8 cellular contexts compared by ENCODE assay signal in the genomic region with DNA sequence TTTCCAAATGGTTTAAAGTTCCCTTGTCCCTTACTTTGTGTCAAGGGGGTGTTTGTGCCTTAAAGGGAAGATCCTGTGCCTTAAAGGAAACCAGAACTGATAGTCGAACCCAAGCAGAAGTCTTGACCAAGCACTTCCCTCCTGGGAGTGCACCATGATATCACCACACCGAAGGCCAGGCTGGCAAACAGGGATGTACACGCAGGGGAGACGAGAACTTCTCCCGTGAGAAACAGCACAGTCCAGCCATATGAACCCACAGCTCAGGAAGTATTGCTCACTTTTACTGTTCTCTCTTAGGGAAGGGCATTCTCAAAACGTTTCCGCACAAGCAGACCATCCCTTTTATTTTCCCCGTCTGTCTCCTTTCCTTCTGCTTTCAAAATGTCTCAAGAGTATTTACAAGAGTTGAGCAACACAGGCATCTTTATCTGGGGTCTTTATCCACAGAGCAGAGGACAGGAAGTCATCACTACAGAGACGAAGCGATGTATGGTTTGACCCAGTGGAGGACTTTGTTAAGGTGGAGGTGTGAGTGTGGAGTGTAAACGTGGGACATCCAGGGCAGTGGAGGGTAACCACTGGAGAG. TPM values are rescaled to one million over a fixed set of nuclear protein-coding genes. Genes with fewer than 3 reads are reported as not detected.
A peak's percentile ranks its signal among the peaks of the same experiment; 100 is the strongest.
DNase-seq lines count a peak whose midpoint lies in the region; ATAC-seq and TF ChIP-seq lines count a peak whose summit lies in the region.

No MANE protein-coding gene starts in this region.

- TF ChIP-seq POLR2A in GM18951 (IDR thresholded peaks at IDR 0.05; ENCODE audit: extremely low read depth, insufficient read depth, insufficient read length) = peak; percentile 17
- no peak for TF ChIP-seq POLR2A in prostate gland (IDR thresholded peaks at IDR 0.05)

- 47 to 59% methylated on average over 11 of the region's 11 CpGs for WGBS in esophagus, 2 donors
- 62% methylated on average over 11 of the region's 11 CpGs for WGBS in prostate gland

- H3K9me3 ChIP-seq in SJSA1 (replicated peaks) (no peaks in the 10 kb centered on the region), esophagus (ENCODE audit: control insufficient read depth in 2 of 2, insufficient read depth in 1 of 2, low read depth in 1 of 2, low read length in 1 of 2) (no peaks in the 10 kb centered on the region), prostate gland (no peaks in the 10 kb centered on the region)

- no peak for ATAC-seq in HG02885 (IDR thresholded peaks at IDR 0.05; ENCODE audit: poor library complexity, unreplicated experiment)

- H3K36me3 ChIP-seq in SJSA1 (no peaks in the 10 kb centered on the region), esophagus (ENCODE audit: control insufficient read depth in 2 of 2, insufficient read depth in 2 of 2, low read length in 1 of 2) (no peaks in the 10 kb centered on the region), prostate gland (no peaks in the 10 kb centered on the region)

- TF ChIP-seq CTCF in prostate gland (IDR thresholded peaks at IDR 0.05) = no peak

- intact Hi-C loops in prostate gland (cut with DNase I) = no loop called here

- in situ Hi-C loops in GM18951 (cut with MboI; ENCODE audit: low sequenced_read_pairs, unreplicated experiment) = loop anchor here (10.0 kb wide), 1 partner anchor 60 kb away; no protein-coding TSS in a partner anchor

- H3K27me3 ChIP-seq in SJSA1 (replicated peaks) (no peaks in the 10 kb centered on the region), esophagus (ENCODE audit: control insufficient read depth in 1 of 2, insufficient read depth in 2 of 2, low read length in 2 of 2) (no peaks in the 10 kb centered on the region), prostate gland (replicated peaks; ENCODE audit: insufficient read depth) (no peaks in the 10 kb centered on the region)

- H3K4me3 ChIP-seq in SJSA1 (peak overlapping the region; percentile 35), esophagus (ENCODE audit: low read depth in 1 of 2, low read length in 2 of 2) (peak overlapping the region in 1 of 2 donors; percentile 44), prostate gland (peak overlapping the region in 1 of 2 donors; percentile 22)

- peak in 1 of 2 experiments; percentile 80 for DNase-seq in SJSA1 (ENCODE audit: low read depth in 1 of 2, low spot score in 2 of 2)
- no peak for DNase-seq in prostate gland (ENCODE audit: low spot score)
- DNase-seq in NCI-H526 (lab: John Stamatoyannopoulos, UW) = no peak
- DNase-seq in NCI-H524 treated with DMSO at 0.1 percent for 48 hours (lab: John Stamatoyannopoulos, UW) = no peak
- no peak for DNase-seq in NCI-H187 treated with DMSO at 0.1 percent for 48 hours (lab: John Stamatoyannopoulos, UW)

- H3K4me1 ChIP-seq in SJSA1 (replicated peaks) (peaks cover 68% of the 10 kb centered on the region), esophagus (ENCODE audit: control insufficient read depth in 2 of 2, insufficient read depth in 2 of 2, low read length in 1 of 2) (peaks cover 0 to 1% of the 10 kb centered on the region in 2 donors), prostate gland (replicated peaks) (no peaks in the 10 kb centered on the region)

- peak overlapping the region; percentile 100 for H3K27ac ChIP-seq in SJSA1
- peak overlapping the region; percentile 53 to 72 for H3K27ac ChIP-seq in esophagus (ENCODE audit: low read depth in 2 of 2, low read length in 1 of 2)
- H3K27ac ChIP-seq in prostate gland = peak overlapping the region; percentile 21 to 57

RNA-seq across cellular contexts. Expression of a gene that starts 12.8 kb away (rescaled TPM):
- total RNA-seq in SJSA1 (2014; rRNA removed; shearing (Covaris generic)) = 22.6 and 28.0 TPM in 2 replicates
- polyA plus RNA-seq in esophagus = 100 to 1,000 TPM; 302 to 549 TPM
- 10 to 100 TPM; 27.5 to 31.1 TPM for total RNA-seq in prostate gland

RNA-seq across cellular contexts. Expression of a gene that starts 48.6 kb away (rescaled TPM):
- 5.0 and 6.8 TPM in 2 replicates for total RNA-seq in SJSA1 (2014; rRNA removed; shearing (Covaris generic))
- 1 to 10 TPM; 1.7 to 4.3 TPM for polyA plus RNA-seq in esophagus
- total RNA-seq in prostate gland = 10 to 100 TPM in 1 of 2 donors, 1 to 10 TPM in 1; 3.3 to 50.3 TPM

Comparison
In these comparisons a context has a peak if more than half of its experiments do, and no peak if none do; other contexts are left out.
1. H3K27ac ChIP-seq: peak in every context shown above with its lines; median percentile 100 in SJSA1; 62 in esophagus; 39 in prostate gland.